Comparison of ENCODE assay signal across 21 cellular contexts in the genomic region with DNA sequence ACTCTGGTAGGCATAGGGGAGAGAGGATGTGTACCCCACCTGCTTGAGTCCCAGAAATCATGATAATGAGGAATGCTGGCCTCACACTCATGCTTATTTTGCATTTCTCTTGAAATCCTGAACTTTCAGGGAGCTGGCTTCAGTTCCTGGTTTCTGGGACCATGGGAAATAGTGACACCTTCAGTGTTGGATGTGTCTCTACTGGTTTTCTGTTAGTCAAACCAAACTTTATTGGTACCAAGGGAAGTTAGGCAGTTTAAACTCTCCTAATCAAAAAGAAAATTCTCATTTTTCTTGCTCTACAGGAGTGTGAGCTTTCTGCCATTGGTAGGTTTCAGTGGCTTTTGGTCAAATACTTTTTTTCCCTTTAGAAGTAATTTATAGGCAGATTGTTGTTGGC. TPM values are rescaled to one million over a fixed set of nuclear protein-coding genes. Genes with fewer than 3 reads are reported as not detected.
DNase-seq lines count a peak whose midpoint lies in the region; ATAC-seq, FAIRE-seq and TF ChIP-seq lines count a peak whose summit lies in the region.
"Had no signal": no experiment of that assay in that cellular context is flagged by ENCODE, and none has a peak within 500 bp of the region (broad histone marks: within the 10 kb centered on the region; RNA-seq: fewer than 3 reads in every experiment).

No MANE protein-coding gene starts in this region.

- peaks cover 16% of the 10 kb centered on the region for H3F3A ChIP-seq in DOHH2 (ENCODE audit: control insufficient read depth, insufficient read depth)

- no peaks in the 10 kb centered on the region for H3K36me3 ChIP-seq in DOHH2 (ENCODE audit: control insufficient read depth, low read length)
- H3K36me3 ChIP-seq: upper lobe of right lung had no signal

- peak overlapping the region; percentile 32; the same call in 1 of the 2 replicates for H3K4me2 ChIP-seq in DOHH2 (ENCODE audit: low read length)
- H3K4me2 ChIP-seq: PC-9 had no signal

- in situ Hi-C loops in SK-MEL-5 (cut with HindIII; ENCODE audit: low pct_unique_long_range_greater_than_20kb, low sequenced_read_pairs) = no loop called here

- H4K20me1 ChIP-seq in DOHH2 (ENCODE audit: control insufficient read depth, insufficient read depth, low read depth, low read length) = peaks cover 15% of the 10 kb centered on the region

- FAIRE-seq in H54 (lab: Jason Lieb, UNC) = peak; percentile 66
- FAIRE-seq: bronchial epithelial cell had no signal

- no peaks in the 10 kb centered on the region for H3K27me3 ChIP-seq in DOHH2 (ENCODE audit: control insufficient read depth, low read length)
- H3K27me3 ChIP-seq: upper lobe of right lung had no signal

- H3K4me3 ChIP-seq in DOHH2 (ENCODE audit: low read length) (no peak overlapping the region), fibroblast of mammary gland (ENCODE audit: control insufficient read depth, low read depth, low read length) (no peak overlapping the region)
- H3K4me3 ChIP-seq: PC-9, upper lobe of right lung had no signal

- DNase-seq in H54 (ENCODE audit: insufficient read length, low spot score) = no peak
- DNase-seq in SK-MEL-5 (ENCODE audit: low read depth, low spot score) = peak; percentile 28
- DNase-seq in fibroblast of mammary gland (ENCODE audit: low read depth) = no peak
- no peak for DNase-seq in NCI-H2107 treated with DMSO at 0.1 percent for 48 hours (lab: John Stamatoyannopoulos, UW; ENCODE audit: unreplicated experiment)
- DNase-seq in NCI-H2227 (lab: John Stamatoyannopoulos, UW; ENCODE audit: unreplicated experiment) = no peak
- no peak for DNase-seq in GDM1 (lab: John Stamatoyannopoulos, UW)
- DNase-seq: activated CD4-positive, CD25-positive, alpha-beta regulatory T cell; AML-193; dermis blood vessel endothelial cell; H7; left cardiac atrium; MV-4-11; NCI-H526; nephron progenitor cell; PC-9; stimulated activated CD4-positive, alpha-beta T cell treated with anti-CD3 and anti-CD28 coated beads, Interleukin-2, amount 100 ng/mL, for 24 hours; upper lobe of right lung had no signal

- TF ChIP-seq CTCF in DOHH2 (IDR thresholded peaks at IDR 0.05; ENCODE audit: low read depth, low read length, poor library complexity, severe bottlenecking) (no peak), fibroblast of mammary gland (conservative IDR thresholded peaks at IDR 0.05; ENCODE audit: control insufficient read depth, insufficient read depth, low read depth, low read length) (peak; percentile 4)

- ATAC-seq in HG03095 (IDR thresholded peaks at IDR 0.05; ENCODE audit: unreplicated experiment) = no peak
- ATAC-seq: left cardiac atrium, upper lobe of right lung had no signal

- no peaks in the 10 kb centered on the region for H3K9me3 ChIP-seq in DOHH2 (ENCODE audit: control insufficient read depth, insufficient read depth, low read length)
- H3K9me3 ChIP-seq: upper lobe of right lung had no signal

- H3K4me1 ChIP-seq in DOHH2 (ENCODE audit: control insufficient read depth, low read length) = peaks cover 62% of the 10 kb centered on the region
- H3K4me1 ChIP-seq: upper lobe of right lung had no signal

- H3K27ac ChIP-seq in DOHH2 (ENCODE audit: low read depth, low read length) = no peak overlapping the region
- H3K27ac ChIP-seq: epithelial cell of prostate, PC-9, upper lobe of right lung had no signal

- H3K79me2 ChIP-seq in DOHH2 (ENCODE audit: control insufficient read depth, low read length) = peaks cover 87% of the 10 kb centered on the region

- no peak for TF ChIP-seq POLR2A in H54 (IDR thresholded peaks at IDR 0.05; ENCODE audit: low read depth, low read length)

- H3K9me2 ChIP-seq in DOHH2 (replicated peaks; ENCODE audit: control insufficient read depth, low read length) = no peaks in the 10 kb centered on the region

RNA-seq across cellular contexts. Expression of a gene that starts 11.8 kb away (rescaled TPM):
- 22.1 and 24.4 TPM in 2 replicates for total RNA-seq in SK-MEL-5 (2014; rRNA removed; shearing (Covaris generic))
- 29.7 and 34.1 TPM in 2 replicates for polyA plus RNA-seq in SK-MEL-5 (2015; cell fraction: cytosol; rRNA removed)
- polyA plus RNA-seq in SK-MEL-5 (2015; cell fraction: nucleus; rRNA removed) = 10.6 and 21.2 TPM in 2 replicates
